In genomic region chr6:93745306-93745705, GRCh38 we compare ENCODE assay signal across 7 cellular contexts.
"Had no signal": no experiment of that assay in that cellular context is flagged by ENCODE, and none has a peak within 500 bp of the region (broad histone marks: within the 10 kb centered on the region; RNA-seq: fewer than 3 reads in every experiment).

No MANE protein-coding gene starts in this region.

- ATAC-seq: GM12878 had no signal

- DNase-seq: GDM1, GF-D8 had no signal

- H3K4me3 ChIP-seq: GM12878 had no signal

- FAIRE-seq: GM12878, GM12891, GM12892, GM18507, GM19239 had no signal
